In the genomic region with DNA sequence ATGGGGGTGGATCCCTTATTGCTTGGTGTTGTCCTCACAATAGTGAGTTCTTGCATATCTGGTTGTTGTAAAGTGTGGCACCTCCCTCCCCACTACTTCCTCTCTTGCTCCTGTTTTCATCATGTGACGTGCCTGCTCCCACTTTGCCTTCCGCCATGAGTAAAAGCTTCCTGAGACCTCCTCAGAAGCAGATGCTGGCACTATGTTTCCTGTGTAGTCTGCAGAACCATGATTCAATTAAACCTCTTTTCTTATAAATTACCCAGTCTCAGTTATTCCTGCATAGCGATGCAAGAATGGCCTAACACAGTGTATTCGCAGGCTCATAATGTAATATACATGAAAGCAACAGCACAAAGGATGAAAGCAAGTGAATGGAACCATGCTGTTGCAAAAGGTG, we compare ENCODE assay signal across 27 cellular contexts. TPM values are rescaled to one million over a fixed set of nuclear protein-coding genes. Genes with fewer than 3 reads are reported as not detected.
DNase-seq lines count a peak whose midpoint lies in the region; ATAC-seq and TF ChIP-seq lines count a peak whose summit lies in the region.
"Had no signal": no experiment of that assay in that cellular context is flagged by ENCODE, and none has a peak within 500 bp of the region (broad histone marks: within the 10 kb centered on the region; RNA-seq: fewer than 3 reads in every experiment).

No MANE protein-coding gene starts in this region.

- no peaks in the 10 kb centered on the region for H3K9me3 ChIP-seq in upper lobe of right lung
- no peaks in the 10 kb centered on the region for H3K9me3 ChIP-seq in right atrium auricular region
- H3K9me3 ChIP-seq: SJSA1 had no signal

- no peaks in the 10 kb centered on the region for H3K36me3 Mint-ChIP-seq in natural killer cell
- H3K36me3 Mint-ChIP-seq in natural killer cell treated with Interleukin-12 subunit alpha and Interleukin-12 subunit beta and Interleukin-15 and Interleukin-18, amount 100 ng/mL, for 72 hours: peaks cover 4% of the 10 kb centered on the region

- no peak for TF ChIP-seq CTCF in natural killer cell (IDR thresholded peaks at IDR 0.05)
- no peak for TF ChIP-seq CTCF in NB4 (IDR thresholded peaks at IDR 0.05; ENCODE audit: low read depth, low read length)
- no peak for TF ChIP-seq CTCF in upper lobe of right lung (IDR thresholded peaks at IDR 0.05)
- TF ChIP-seq CTCF in right atrium auricular region (IDR thresholded peaks at IDR 0.05): no peak

- ATAC-seq in natural killer cell: no peak
- ATAC-seq in natural killer cell treated with Interleukin-12 subunit alpha and Interleukin-12 subunit beta and Interleukin-15 and Interleukin-18, amount 100 ng/mL, for 72 hours: no peak
- peak; percentile 74 for ATAC-seq in upper lobe of right lung
- no peak for ATAC-seq in GM18517 (IDR thresholded peaks at IDR 0.05; ENCODE audit: unreplicated experiment)
- ATAC-seq: T-cell had no signal

- H3K36me3 ChIP-seq in upper lobe of right lung (no peaks in the 10 kb centered on the region), right atrium auricular region (no peaks in the 10 kb centered on the region)
- H3K36me3 ChIP-seq: SJSA1 had no signal

- no peaks in the 10 kb centered on the region for H3K27me3 Mint-ChIP-seq in natural killer cell (ENCODE audit: low read depth in 2 of 2)
- H3K27me3 Mint-ChIP-seq in natural killer cell treated with Interleukin-12 subunit alpha and Interleukin-12 subunit beta and Interleukin-15 and Interleukin-18, amount 100 ng/mL, for 72 hours: no peaks in the 10 kb centered on the region
- H3K27me3 Mint-ChIP-seq: activated naive CD8-positive, alpha-beta T cell treated with anti-CD3 and anti-CD28 coated beads for 36 hours; CD8-positive, alpha-beta memory T cell; central memory CD8-positive, alpha-beta T cell; T-cell had no signal

- DNase-seq in natural killer cell (no peak), NB4 (ENCODE audit: low read depth) (peak; percentile 54), dermis blood vessel endothelial cell (peak; percentile 67), upper lobe of right lung (no peak), right atrium auricular region (ENCODE audit: low spot score) (no peak), A172 (ENCODE audit: low spot score) (no peak)
- DNase-seq in natural killer cell treated with Interleukin-12 subunit alpha and Interleukin-12 subunit beta and Interleukin-15 and Interleukin-18, amount 100 ng/mL, for 72 hours (ENCODE audit: low spot score): no peak
- DNase-seq: activated CD8-positive, alpha-beta memory T cell treated with anti-CD3 and anti-CD28 coated beads, Interleukin-2, amount 50 U/mL, for 48 hours; activated naive CD8-positive, alpha-beta T cell treated with anti-CD3 and anti-CD28 coated beads for 36 hours; CD8-positive, alpha-beta memory T cell; DMS153; dorsolateral prefrontal cortex; glutamatergic neuron; IMR-90; mammary epithelial cell; MG63; NCI-H1694; NCI-H526 treated with DMSO at 0.1 percent for 48 hours; T-cell; trophoblast cell had no signal

- H3K4me1 ChIP-seq in upper lobe of right lung (no peaks in the 10 kb centered on the region), right atrium auricular region (peaks cover 0 to 9% of the 10 kb centered on the region in 2 donors)

- H3K27ac ChIP-seq in upper lobe of right lung (no peak overlapping the region), right atrium auricular region (no peak overlapping the region)
- H3K27ac ChIP-seq: dorsolateral prefrontal cortex, SJSA1, skin epidermis, VCaP had no signal

- no peak for TF ChIP-seq POLR2A in NB4 (IDR thresholded peaks at IDR 0.05; ENCODE audit: extremely low read depth, insufficient read length)

- no peak overlapping the region for H3K4me3 Mint-ChIP-seq in natural killer cell
- H3K4me3 Mint-ChIP-seq in natural killer cell treated with Interleukin-12 subunit alpha and Interleukin-12 subunit beta and Interleukin-15 and Interleukin-18, amount 100 ng/mL, for 72 hours: no peak overlapping the region
- H3K4me3 Mint-ChIP-seq: activated naive CD8-positive, alpha-beta T cell treated with anti-CD3 and anti-CD28 coated beads for 36 hours; CD8-positive, alpha-beta memory T cell; central memory CD8-positive, alpha-beta T cell; T-cell had no signal

- peaks cover 11% of the 10 kb centered on the region in 2 donors for H3K4me1 Mint-ChIP-seq in natural killer cell
- peaks cover 9 to 10% of the 10 kb centered on the region in 2 donors for H3K4me1 Mint-ChIP-seq in natural killer cell treated with Interleukin-12 subunit alpha and Interleukin-12 subunit beta and Interleukin-15 and Interleukin-18, amount 100 ng/mL, for 72 hours (ENCODE audit: low read depth in 2 of 2)

- H3K4me3 ChIP-seq in NB4 (ENCODE audit: low read depth, low read length) (no peak overlapping the region), upper lobe of right lung (no peak overlapping the region), right atrium auricular region (no peak overlapping the region)
- H3K4me3 ChIP-seq: dorsolateral prefrontal cortex, MG63, SJSA1, skin epidermis had no signal

- intact Hi-C loops in natural killer cell (cut with micrococcal nuclease) (no loop called here), upper lobe of right lung (cut with DNase I) (no loop called here)

- no peaks in the 10 kb centered on the region for H3K9me3 Mint-ChIP-seq in natural killer cell
- no peaks in the 10 kb centered on the region for H3K9me3 Mint-ChIP-seq in natural killer cell treated with Interleukin-12 subunit alpha and Interleukin-12 subunit beta and Interleukin-15 and Interleukin-18, amount 100 ng/mL, for 72 hours
- H3K9me3 Mint-ChIP-seq: CD8-positive, alpha-beta memory T cell; central memory CD8-positive, alpha-beta T cell; T-cell had no signal

- peak overlapping the region; percentile 23 to 62 for H3K27ac Mint-ChIP-seq in natural killer cell
- peak overlapping the region in 1 of 2 donors; percentile 24 for H3K27ac Mint-ChIP-seq in natural killer cell treated with Interleukin-12 subunit alpha and Interleukin-12 subunit beta and Interleukin-15 and Interleukin-18, amount 100 ng/mL, for 72 hours
- H3K27ac Mint-ChIP-seq: activated naive CD8-positive, alpha-beta T cell treated with anti-CD3 and anti-CD28 coated beads for 36 hours had no signal

- H3K27me3 ChIP-seq in upper lobe of right lung (no peaks in the 10 kb centered on the region), right atrium auricular region (no peaks in the 10 kb centered on the region)
- H3K27me3 ChIP-seq: dorsolateral prefrontal cortex, MG63, SJSA1 had no signal

RNA-seq across cellular contexts. Expression of a gene that starts 28.4 kb away (rescaled TPM):
- total RNA-seq in natural killer cell (not detected), dermis blood vessel endothelial cell (0.09 TPM in 1 of 2 replicates, not detected in the other), upper lobe of right lung (not detected), right atrium auricular region (not detected)
- total RNA-seq in natural killer cell treated with Interleukin-12 subunit alpha and Interleukin-12 subunit beta and Interleukin-15 and Interleukin-18, amount 100 ng/mL, for 72 hours: not detected
- total RNA-seq in A172 (2014; rRNA removed; shearing (Covaris generic)): not detected in 2 replicates
- total RNA-seq: activated naive CD8-positive, alpha-beta T cell treated with anti-CD3 and anti-CD28 coated beads for 36 hours; CD8-positive, alpha-beta memory T cell; G401; IMR-90; mammary epithelial cell; omental fat pad; SJSA1 had no signal

RNA-seq across cellular contexts. Expression of a gene that starts 52.7 kb away (rescaled TPM):
- total RNA-seq in natural killer cell (10 to 100 TPM; 19.6 to 29.8 (median 28.6) TPM), dermis blood vessel endothelial cell (11.7 and 15.4 TPM in 2 replicates), upper lobe of right lung (24.2 TPM), right atrium auricular region (1 to 10 TPM; 7.5 to 9.3 TPM)
- 10 to 100 TPM; 12.2 to 16.2 TPM for total RNA-seq in natural killer cell treated with Interleukin-12 subunit alpha and Interleukin-12 subunit beta and Interleukin-15 and Interleukin-18, amount 100 ng/mL, for 72 hours
- total RNA-seq in A172 (2014; rRNA removed; shearing (Covaris generic)): 24.5 and 29.0 TPM in 2 replicates

Comparison
In these comparisons a context has a peak if more than half of its experiments do, and no peak if none do; other contexts are left out.
1. DNase-seq: peak in NB4 (single experiment) and dermis blood vessel endothelial cell (single experiment); none in natural killer cell (single experiment), natural killer cell treated with Interleukin-12 subunit alpha and Interleukin-12 subunit beta and Interleukin-15 and Interleukin-18, amount 100 ng/mL, for 72 hours (single experiment), upper lobe of right lung (single experiment), right atrium auricular region (single experiment) and A172 (single experiment).